ENCODE assay signal across 7 cellular contexts in the genomic region with DNA sequence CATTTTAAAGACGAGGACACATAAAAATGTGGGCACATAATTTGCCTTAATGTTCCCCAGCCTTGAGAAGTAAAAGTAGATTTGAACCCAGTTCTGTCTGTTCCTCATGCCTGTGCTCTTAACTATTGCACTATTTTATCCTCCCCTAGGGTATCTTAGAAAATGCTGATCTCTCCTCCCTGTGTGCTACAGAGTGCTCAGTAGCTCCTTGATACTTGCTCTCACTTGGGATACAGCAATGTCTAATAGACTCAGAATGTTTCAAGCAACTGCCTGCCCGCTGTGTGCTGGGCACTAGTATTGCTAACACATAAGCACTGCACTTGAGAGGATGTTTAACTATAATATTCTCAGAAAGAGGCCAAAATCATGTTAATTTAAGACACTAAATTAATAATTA. TPM values are rescaled to one million over a fixed set of nuclear protein-coding genes. Genes with fewer than 3 reads are reported as not detected.
"Had no signal": no experiment of that assay in that cellular context is flagged by ENCODE, and none has a peak within 500 bp of the region (broad histone marks: within the 10 kb centered on the region; RNA-seq: fewer than 3 reads in every experiment).

No MANE protein-coding gene starts in this region.

RNA-seq across cellular contexts. Expression of a gene that starts 1.0 kb away (rescaled TPM):
- total RNA-seq: GM23248, GM23338, H1, H4, H7, H9, HFFc6 had no signal
- polyA plus RNA-seq: GM23248, GM23338, H1 had no signal
